In genomic region chrY:21138359-21138758, GRCh38 we compare ENCODE assay signal across 14 cellular contexts.
"Had no signal": no experiment of that assay in that cellular context is flagged by ENCODE, and none has a peak within 500 bp of the region (broad histone marks: within the 10 kb centered on the region; RNA-seq: fewer than 3 reads in every experiment).

No MANE protein-coding gene starts in this region.

- H3K36me3 ChIP-seq: adrenal gland, esophagus muscularis mucosa, pancreas, stomach, thoracic aorta had no signal

- H3K9me3 ChIP-seq: adrenal gland, esophagus muscularis mucosa, pancreas, stomach, thoracic aorta had no signal

- H3K4me3 ChIP-seq: adrenal gland, esophagus muscularis mucosa, hepatocyte, lung, pancreas, stomach, thoracic aorta had no signal

- H3K27ac ChIP-seq: adrenal gland, esophagus muscularis mucosa, hepatocyte, pancreas, stomach, thoracic aorta had no signal

- H3K27me3 ChIP-seq: adrenal gland, esophagus muscularis mucosa, hepatocyte, pancreas, stomach had no signal

- DNase-seq: activated effector memory CD4-positive, alpha-beta T cell treated with anti-CD3 and anti-CD28 coated beads, Interleukin-2, amount 50 U/mL, for 16 hours; adrenal gland; islet precursor cell; midbrain; pancreas; SHP77 treated with DMSO at 0.1 percent for 48 hours; stimulated activated CD4-positive, alpha-beta T cell treated with anti-CD3 and anti-CD28 coated beads, Interleukin-12 subunit alpha, Interleukin-12 subunit beta, amount 100 ng/mL, for 4 hours; stimulated activated CD4-positive, alpha-beta T cell treated with anti-CD3 and anti-CD28 coated beads, Interleukin-2, amount 100 ng/mL, for 24 hours; stomach had no signal

- ATAC-seq: pancreas, SK-N-SH treated with all-trans-retinoic acid at 6 μM for 48 hours had no signal

- H3K4me1 ChIP-seq: adrenal gland, esophagus muscularis mucosa, pancreas, stomach had no signal
